Comparison of ENCODE assay signal across 2 cellular contexts in the genomic region with DNA sequence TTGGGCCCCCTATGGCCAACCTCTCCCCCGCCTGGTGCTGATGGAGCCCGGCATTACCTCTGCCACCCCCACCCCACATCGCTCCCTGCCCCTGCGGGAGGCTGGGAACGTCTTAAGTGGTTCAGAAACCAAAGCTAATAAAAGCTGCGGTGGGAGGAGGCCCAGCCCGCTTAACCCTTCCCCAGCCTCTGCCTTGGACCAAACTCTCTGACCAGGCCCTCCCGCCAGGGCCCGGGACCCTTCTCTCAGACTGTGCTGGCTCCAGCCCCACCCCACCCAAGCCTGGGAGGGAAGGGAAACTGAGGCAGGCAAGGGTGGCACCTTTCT.
TF ChIP-seq lines count a peak whose summit lies in the region.

No MANE protein-coding gene starts in this region.

TF ChIP-seq in liver, 16 proteins besides CTCF, POLR2A, EP300 and RAD21:
- TF ChIP-seq, protein P1, sequence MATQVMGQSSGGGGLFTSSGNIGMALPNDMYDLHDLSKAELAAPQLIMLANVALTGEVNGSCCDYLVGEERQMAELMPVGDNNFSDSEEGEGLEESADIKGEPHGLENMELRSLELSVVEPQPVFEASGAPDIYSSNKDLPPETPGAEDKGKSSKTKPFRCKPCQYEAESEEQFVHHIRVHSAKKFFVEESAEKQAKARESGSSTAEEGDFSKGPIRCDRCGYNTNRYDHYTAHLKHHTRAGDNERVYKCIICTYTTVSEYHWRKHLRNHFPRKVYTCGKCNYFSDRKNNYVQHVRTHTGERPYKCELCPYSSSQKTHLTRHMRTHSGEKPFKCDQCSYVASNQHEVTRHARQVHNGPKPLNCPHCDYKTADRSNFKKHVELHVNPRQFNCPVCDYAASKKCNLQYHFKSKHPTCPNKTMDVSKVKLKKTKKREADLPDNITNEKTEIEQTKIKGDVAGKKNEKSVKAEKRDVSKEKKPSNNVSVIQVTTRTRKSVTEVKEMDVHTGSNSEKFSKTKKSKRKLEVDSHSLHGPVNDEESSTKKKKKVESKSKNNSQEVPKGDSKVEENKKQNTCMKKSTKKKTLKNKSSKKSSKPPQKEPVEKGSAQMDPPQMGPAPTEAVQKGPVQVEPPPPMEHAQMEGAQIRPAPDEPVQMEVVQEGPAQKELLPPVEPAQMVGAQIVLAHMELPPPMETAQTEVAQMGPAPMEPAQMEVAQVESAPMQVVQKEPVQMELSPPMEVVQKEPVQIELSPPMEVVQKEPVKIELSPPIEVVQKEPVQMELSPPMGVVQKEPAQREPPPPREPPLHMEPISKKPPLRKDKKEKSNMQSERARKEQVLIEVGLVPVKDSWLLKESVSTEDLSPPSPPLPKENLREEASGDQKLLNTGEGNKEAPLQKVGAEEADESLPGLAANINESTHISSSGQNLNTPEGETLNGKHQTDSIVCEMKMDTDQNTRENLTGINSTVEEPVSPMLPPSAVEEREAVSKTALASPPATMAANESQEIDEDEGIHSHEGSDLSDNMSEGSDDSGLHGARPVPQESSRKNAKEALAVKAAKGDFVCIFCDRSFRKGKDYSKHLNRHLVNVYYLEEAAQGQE (IDR thresholded peaks at IDR 0.05): no peak
- no peak for TF ChIP-seq FOXA1 (IDR thresholded peaks at IDR 0.05)
- TF ChIP-seq, protein P2, sequence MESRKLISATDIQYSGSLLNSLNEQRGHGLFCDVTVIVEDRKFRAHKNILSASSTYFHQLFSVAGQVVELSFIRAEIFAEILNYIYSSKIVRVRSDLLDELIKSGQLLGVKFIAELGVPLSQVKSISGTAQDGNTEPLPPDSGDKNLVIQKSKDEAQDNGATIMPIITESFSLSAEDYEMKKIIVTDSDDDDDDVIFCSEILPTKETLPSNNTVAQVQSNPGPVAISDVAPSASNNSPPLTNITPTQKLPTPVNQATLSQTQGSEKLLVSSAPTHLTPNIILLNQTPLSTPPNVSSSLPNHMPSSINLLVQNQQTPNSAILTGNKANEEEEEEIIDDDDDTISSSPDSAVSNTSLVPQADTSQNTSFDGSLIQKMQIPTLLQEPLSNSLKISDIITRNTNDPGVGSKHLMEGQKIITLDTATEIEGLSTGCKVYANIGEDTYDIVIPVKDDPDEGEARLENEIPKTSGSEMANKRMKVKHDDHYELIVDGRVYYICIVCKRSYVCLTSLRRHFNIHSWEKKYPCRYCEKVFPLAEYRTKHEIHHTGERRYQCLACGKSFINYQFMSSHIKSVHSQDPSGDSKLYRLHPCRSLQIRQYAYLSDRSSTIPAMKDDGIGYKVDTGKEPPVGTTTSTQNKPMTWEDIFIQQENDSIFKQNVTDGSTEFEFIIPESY (IDR thresholded peaks at IDR 0.05): no peak
- TF ChIP-seq GABPA (IDR thresholded peaks at IDR 0.05 in 1 of 2, conservative IDR thresholded peaks at IDR 0.05 in 1 of 2): no peak
- no peak for TF ChIP-seq YY1 (IDR thresholded peaks at IDR 0.05)
- TF ChIP-seq HNF4G (IDR thresholded peaks at IDR 0.05): no peak
- TF ChIP-seq HNF4A (conservative IDR thresholded peaks at IDR 0.05): no peak
- TF ChIP-seq RXRA (IDR thresholded peaks at IDR 0.05): no peak
- no peak for TF ChIP-seq TAF1 (conservative IDR thresholded peaks at IDR 0.05)
- TF ChIP-seq JUND (IDR thresholded peaks at IDR 0.05): no peak
- TF ChIP-seq EGR1 (IDR thresholded peaks at IDR 0.05; ENCODE audit: low read depth in 2 of 2): no peak
TF ChIP-seq in liver: peak in this region for 0.

TF ChIP-seq in HepG2, 621 proteins besides CTCF, POLR2A, EP300 and RAD21:
- TF ChIP-seq SNRNP70 (IDR thresholded peaks at IDR 0.05; ENCODE audit: low read depth, low read length) (no peak), ZNF652 (CRISPR knock-in tag; IDR thresholded peaks at IDR 0.05; ENCODE audit: borderline replicate concordance, low read depth) (no peak), ISL2 (CRISPR knock-in tag; IDR thresholded peaks at IDR 0.05) (no peak), KLF12 (CRISPR knock-in tag; IDR thresholded peaks at IDR 0.05; ENCODE audit: borderline replicate concordance) (no peak), ZNF207 (IDR thresholded peaks at IDR 0.05; ENCODE audit: borderline replicate concordance) (no peak), KLF16 (CRISPR knock-in tag; IDR thresholded peaks at IDR 0.05) (no peak), FOXA3 (CRISPR knock-in tag; IDR thresholded peaks at IDR 0.05) (no peak), FOSL2 (CRISPR knock-in tag; IDR thresholded peaks at IDR 0.05) (no peak), SKI (IDR thresholded peaks at IDR 0.05; ENCODE audit: partially characterized antibody) (no peak), ZNF33A (CRISPR knock-in tag; IDR thresholded peaks at IDR 0.05; ENCODE audit: borderline replicate concordance) (no peak), PAX8 (CRISPR knock-in tag; IDR thresholded peaks at IDR 0.05; ENCODE audit: borderline replicate concordance) (no peak), ZNF746 (CRISPR knock-in tag; IDR thresholded peaks at IDR 0.05) (no peak), PHF20 (CRISPR knock-in tag; IDR thresholded peaks at IDR 0.05) (no peak), SRSF9 (IDR thresholded peaks at IDR 0.05; ENCODE audit: borderline replicate concordance, insufficient read depth, low read depth, low read length, poor library complexity, severe bottlenecking) (no peak)
- TF ChIP-seq, protein P3, sequence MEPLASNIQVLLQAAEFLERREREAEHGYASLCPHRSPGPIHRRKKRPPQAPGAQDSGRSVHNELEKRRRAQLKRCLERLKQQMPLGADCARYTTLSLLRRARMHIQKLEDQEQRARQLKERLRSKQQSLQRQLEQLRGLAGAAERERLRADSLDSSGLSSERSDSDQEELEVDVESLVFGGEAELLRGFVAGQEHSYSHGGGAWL (CRISPR knock-in tag; IDR thresholded peaks at IDR 0.05): no peak
- TF ChIP-seq, protein P4, sequence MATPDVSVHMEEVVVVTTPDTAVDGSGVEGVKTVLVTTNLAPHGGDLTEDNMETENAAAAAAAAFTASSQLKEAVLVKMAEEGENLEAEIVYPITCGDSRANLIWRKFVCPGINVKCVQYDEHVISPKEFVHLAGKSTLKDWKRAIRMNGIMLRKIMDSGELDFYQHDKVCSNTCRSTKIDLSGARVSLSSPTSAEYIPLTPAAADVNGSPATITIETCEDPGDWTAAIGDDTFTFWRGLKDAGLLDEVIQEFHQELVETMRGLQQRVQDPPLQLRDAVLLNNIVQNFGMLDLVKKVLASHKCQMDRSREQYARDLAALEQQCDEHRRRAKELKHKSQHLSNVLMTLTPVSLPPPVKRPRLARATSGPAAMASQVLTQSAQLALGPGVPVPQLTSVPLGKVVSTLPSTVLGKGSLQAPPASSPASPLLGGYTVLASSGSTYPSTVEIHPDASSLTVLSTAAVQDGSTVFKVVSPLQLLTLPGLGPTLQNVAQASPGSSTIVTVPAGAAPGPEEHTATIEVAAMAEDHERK (CRISPR knock-in tag; IDR thresholded peaks at IDR 0.05; ENCODE audit: low read depth): no peak
- TF ChIP-seq, protein P5, sequence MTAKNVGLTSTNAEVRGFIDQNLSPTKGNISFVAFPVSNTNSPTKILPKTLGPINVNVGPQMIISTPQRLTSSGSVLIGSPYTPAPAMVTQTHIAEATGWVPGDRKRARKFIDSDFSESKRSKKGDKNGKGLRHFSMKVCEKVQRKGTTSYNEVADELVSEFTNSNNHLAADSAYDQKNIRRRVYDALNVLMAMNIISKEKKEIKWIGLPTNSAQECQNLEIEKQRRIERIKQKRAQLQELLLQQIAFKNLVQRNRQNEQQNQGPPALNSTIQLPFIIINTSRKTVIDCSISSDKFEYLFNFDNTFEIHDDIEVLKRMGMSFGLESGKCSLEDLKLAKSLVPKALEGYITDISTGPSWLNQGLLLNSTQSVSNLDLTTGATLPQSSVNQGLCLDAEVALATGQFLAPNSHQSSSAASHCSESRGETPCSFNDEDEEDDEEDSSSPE (CRISPR knock-in tag; IDR thresholded peaks at IDR 0.05): no peak
- TF ChIP-seq, protein P6, sequence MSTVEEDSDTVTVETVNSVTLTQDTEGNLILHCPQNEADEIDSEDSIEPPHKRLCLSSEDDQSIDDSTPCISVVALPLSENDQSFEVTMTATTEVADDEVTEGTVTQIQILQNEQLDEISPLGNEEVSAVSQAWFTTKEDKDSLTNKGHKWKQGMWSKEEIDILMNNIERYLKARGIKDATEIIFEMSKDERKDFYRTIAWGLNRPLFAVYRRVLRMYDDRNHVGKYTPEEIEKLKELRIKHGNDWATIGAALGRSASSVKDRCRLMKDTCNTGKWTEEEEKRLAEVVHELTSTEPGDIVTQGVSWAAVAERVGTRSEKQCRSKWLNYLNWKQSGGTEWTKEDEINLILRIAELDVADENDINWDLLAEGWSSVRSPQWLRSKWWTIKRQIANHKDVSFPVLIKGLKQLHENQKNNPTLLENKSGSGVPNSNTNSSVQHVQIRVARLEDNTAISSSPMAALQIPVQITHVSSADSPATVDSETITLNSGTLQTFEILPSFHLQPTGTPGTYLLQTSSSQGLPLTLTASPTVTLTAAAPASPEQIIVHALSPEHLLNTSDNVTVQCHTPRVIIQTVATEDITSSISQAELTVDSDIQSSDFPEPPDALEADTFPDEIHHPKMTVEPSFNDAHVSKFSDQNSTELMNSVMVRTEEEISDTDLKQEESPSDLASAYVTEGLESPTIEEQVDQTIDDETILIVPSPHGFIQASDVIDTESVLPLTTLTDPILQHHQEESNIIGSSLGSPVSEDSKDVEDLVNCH (CRISPR knock-in tag; IDR thresholded peaks at IDR 0.05): no peak
- TF ChIP-seq, protein P7, sequence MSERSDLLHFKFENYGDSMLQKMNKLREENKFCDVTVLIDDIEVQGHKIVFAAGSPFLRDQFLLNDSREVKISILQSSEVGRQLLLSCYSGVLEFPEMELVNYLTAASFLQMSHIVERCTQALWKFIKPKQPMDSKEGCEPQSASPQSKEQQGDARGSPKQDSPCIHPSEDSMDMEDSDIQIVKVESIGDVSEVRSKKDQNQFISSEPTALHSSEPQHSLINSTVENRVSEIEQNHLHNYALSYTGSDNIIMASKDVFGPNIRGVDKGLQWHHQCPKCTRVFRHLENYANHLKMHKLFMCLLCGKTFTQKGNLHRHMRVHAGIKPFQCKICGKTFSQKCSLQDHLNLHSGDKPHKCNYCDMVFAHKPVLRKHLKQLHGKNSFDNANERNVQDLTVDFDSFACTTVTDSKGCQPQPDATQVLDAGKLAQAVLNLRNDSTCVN (CRISPR knock-in tag; IDR thresholded peaks at IDR 0.05; ENCODE audit: borderline replicate concordance): no peak
- TF ChIP-seq, protein P8, sequence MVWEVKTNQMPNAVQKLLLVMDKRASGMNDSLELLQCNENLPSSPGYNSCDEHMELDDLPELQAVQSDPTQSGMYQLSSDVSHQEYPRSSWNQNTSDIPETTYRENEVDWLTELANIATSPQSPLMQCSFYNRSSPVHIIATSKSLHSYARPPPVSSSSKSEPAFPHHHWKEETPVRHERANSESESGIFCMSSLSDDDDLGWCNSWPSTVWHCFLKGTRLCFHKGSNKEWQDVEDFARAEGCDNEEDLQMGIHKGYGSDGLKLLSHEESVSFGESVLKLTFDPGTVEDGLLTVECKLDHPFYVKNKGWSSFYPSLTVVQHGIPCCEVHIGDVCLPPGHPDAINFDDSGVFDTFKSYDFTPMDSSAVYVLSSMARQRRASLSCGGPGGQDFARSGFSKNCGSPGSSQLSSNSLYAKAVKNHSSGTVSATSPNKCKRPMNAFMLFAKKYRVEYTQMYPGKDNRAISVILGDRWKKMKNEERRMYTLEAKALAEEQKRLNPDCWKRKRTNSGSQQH (CRISPR knock-in tag; IDR thresholded peaks at IDR 0.05; ENCODE audit: low read depth): no peak
